8 cellular contexts compared by ENCODE assay signal in the genomic region with DNA sequence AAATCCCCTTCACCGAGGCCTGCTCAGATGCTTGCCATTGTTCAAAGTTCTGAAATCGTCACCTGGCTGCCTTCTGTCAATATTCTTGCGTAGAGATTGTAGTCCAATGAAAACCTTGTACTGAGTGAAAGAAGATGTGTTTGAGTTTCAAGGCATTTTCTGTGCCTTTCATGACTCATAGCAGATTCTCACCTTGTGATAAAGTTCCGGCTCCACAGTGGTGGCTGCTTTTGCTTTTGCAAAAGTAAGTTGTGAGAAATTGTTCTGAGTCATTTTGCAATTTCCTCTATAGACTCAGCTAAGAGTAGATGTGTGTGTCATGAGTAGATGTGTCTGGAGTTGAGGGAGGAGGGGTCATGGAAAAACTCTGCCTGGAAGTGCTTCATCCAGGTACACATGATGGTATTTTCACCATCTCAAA. TPM values are rescaled to one million over a fixed set of nuclear protein-coding genes. Genes with fewer than 3 reads are reported as not detected.
A peak's percentile ranks its signal among the peaks of the same experiment; 100 is the strongest.
DNase-seq lines count a peak whose midpoint lies in the region; ATAC-seq and TF ChIP-seq lines count a peak whose summit lies in the region.

No MANE protein-coding gene starts in this region.

- ATAC-seq in GM18873 (IDR thresholded peaks at IDR 0.05; ENCODE audit: low FRiP score, unreplicated experiment) (peak; percentile 88), HG03064 (IDR thresholded peaks at IDR 0.05; ENCODE audit: low read depth, unreplicated experiment) (peak; percentile 97)

- peak; percentile 42 for DNase-seq in 8988T
- DNase-seq in epithelial cell of esophagus (ENCODE audit: low read depth) = peak; percentile 97
- peak; percentile 62 for DNase-seq in stimulated activated CD8-positive, alpha-beta memory T cell treated with anti-CD3 and anti-CD28 coated beads, Interleukin-4, amount 100 ng/mL, for 48 hours
- DNase-seq in SHP77 treated with DMSO at 0.1 percent for 48 hours (lab: John Stamatoyannopoulos, UW) = no peak
- DNase-seq in cardiac septum (ENCODE audit: low spot score) = no peak

- intact Hi-C loops in cardiac septum (cut with DNase I) = no loop called here

- H3K36me3 Mint-ChIP-seq in T-helper 1 cell treated with Interleukin-12 subunit alpha and Interleukin-12 subunit beta and Interleukin-4 antibody, amounts not matched to agents 30 μg/mL and 1 μg/mL, for 36 hours (ENCODE audit: low read depth) = peaks cover 3% of the 10 kb centered on the region

- no peak overlapping the region for H3K4me3 ChIP-seq in epithelial cell of esophagus (ENCODE audit: low read length)

- peak overlapping the region; percentile 86 for H3K27ac Mint-ChIP-seq in T-helper 1 cell treated with Interleukin-12 subunit alpha and Interleukin-12 subunit beta and Interleukin-4 antibody, amounts not matched to agents 30 μg/mL and 1 μg/mL, for 36 hours

- no peaks in the 10 kb centered on the region for H3K27me3 Mint-ChIP-seq in T-helper 1 cell treated with Interleukin-12 subunit alpha and Interleukin-12 subunit beta and Interleukin-4 antibody, amounts not matched to agents 30 μg/mL and 1 μg/mL, for 36 hours (ENCODE audit: low read depth)

- peak overlapping the region; percentile 11 for H3K4me3 Mint-ChIP-seq in T-helper 1 cell treated with Interleukin-12 subunit alpha and Interleukin-12 subunit beta and Interleukin-4 antibody, amounts not matched to agents 30 μg/mL and 1 μg/mL, for 36 hours

- no peak for TF ChIP-seq CTCF in epithelial cell of esophagus (IDR thresholded peaks at IDR 0.05; ENCODE audit: insufficient read depth, low read depth, low read length, missing control alignments)

- H3K9me3 Mint-ChIP-seq in T-helper 1 cell treated with Interleukin-12 subunit alpha and Interleukin-12 subunit beta and Interleukin-4 antibody, amounts not matched to agents 30 μg/mL and 1 μg/mL, for 36 hours = no peaks in the 10 kb centered on the region

- H3K4me1 Mint-ChIP-seq in T-helper 1 cell treated with Interleukin-12 subunit alpha and Interleukin-12 subunit beta and Interleukin-4 antibody, amounts not matched to agents 30 μg/mL and 1 μg/mL, for 36 hours (ENCODE audit: low read depth) = peaks cover 23% of the 10 kb centered on the region

RNA-seq across cellular contexts. Expression of a gene that starts 39.8 kb away (rescaled TPM):
- total RNA-seq in cardiac septum = not detected

Comparison
In these comparisons a context has a peak if more than half of its experiments do, and no peak if none do; other contexts are left out.
1. DNase-seq: peak in 8988T (single experiment), epithelial cell of esophagus (single experiment) and stimulated activated CD8-positive, alpha-beta memory T cell treated with anti-CD3 and anti-CD28 coated beads, Interleukin-4, amount 100 ng/mL, for 48 hours (single experiment); none in SHP77 treated with DMSO at 0.1 percent for 48 hours (single experiment) and cardiac septum (single experiment).